In the genomic region with DNA sequence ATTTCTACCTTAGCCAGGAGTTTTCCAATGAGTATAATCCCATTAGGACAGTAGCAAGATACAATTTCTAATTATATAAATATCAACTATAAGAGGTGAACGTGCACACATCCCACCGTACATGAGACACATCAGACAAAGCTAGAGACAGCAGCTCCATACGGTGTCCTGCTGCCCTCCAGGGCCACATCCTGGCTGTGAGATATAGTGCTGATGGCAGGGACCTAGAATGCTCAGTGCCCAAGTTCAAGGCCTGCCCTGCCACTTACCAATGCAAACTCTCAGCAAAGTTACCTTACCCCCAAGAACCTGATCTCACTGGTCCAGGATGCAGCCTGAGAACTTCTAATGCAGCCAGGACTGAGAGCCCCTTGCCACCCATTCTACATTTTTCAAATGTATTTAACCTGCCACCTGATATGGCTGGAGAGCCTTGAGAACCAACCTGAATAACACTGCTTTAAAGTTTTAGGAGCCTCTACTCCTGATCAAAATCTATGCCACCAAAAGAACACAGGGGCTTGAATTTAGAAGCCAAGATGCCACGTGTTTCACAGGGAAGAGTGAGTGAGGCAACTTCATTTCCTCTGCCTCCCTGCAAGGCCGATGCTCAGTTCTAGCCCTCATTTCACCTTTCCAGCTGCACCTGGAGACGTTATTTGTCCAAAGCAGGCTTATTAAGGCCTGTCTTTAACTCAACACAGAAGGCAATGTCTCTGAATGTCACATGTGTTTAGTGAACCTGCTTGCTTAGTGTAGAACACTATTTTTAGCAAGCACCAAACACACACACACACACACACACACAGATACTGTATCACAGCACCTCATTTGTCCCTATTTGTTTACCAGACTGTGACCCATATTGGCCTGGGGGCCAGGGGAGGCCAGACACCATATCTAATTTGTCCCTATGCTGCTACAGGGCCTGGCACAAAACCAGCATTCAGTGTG, we compare ENCODE assay signal across 14 cellular contexts. TPM values are rescaled to one million over a fixed set of nuclear protein-coding genes. Genes with fewer than 3 reads are reported as not detected.
DNase-seq lines count a peak whose midpoint lies in the region; ATAC-seq and TF ChIP-seq lines count a peak whose summit lies in the region.
"Had no signal": no experiment of that assay in that cellular context is flagged by ENCODE, and none has a peak within 500 bp of the region (broad histone marks: within the 10 kb centered on the region; RNA-seq: fewer than 3 reads in every experiment).

No MANE protein-coding gene starts in this region.

- H3K9me3 Mint-ChIP-seq in activated T-cell treated with anti-CD3 and anti-CD28 coated beads, Interleukin-2, amount 50 U/mL, for 4 hours, result no peaks in the 10 kb centered on the region
- H3K9me3 Mint-ChIP-seq in activated T-helper 1 cell treated with anti-CD3 and anti-CD28 coated beads, Interleukin-12 subunit alpha, Interleukin-12 subunit beta, Interleukin-2, Interleukin-4 antibody, amounts not matched to agents 30 ng/mL and 10 ng/mL and 1 ng/mL, durations not matched to agents 14 hours and 24 hours and 36 hours, result no peaks in the 10 kb centered on the region

- DNase-seq in activated T-cell treated with anti-CD3 and anti-CD28 coated beads, Interleukin-2, amount 50 U/mL, for 4 hours, result no peak
- no peak for DNase-seq in activated T-cell treated with anti-CD3 and anti-CD28 coated beads, Interleukin-2, amount 50 U/mL, for 1 hour
- DNase-seq in NCI-H2081 (lab: John Stamatoyannopoulos, UW) (peak; percentile 95 to 99), gastrocnemius medialis (peak in 1 of 2 donors; percentile 6), amniotic stem cell (lab: John Stamatoyannopoulos, UW) (no peak), esophagus muscularis mucosa (ENCODE audit: extremely low spot score) (no peak)
- no peak for DNase-seq in activated T-helper 1 cell treated with anti-CD3 and anti-CD28 coated beads, Interleukin-12 subunit alpha, Interleukin-12 subunit beta, Interleukin-2, Interleukin-4 antibody, amounts not matched to agents 30 ng/mL and 10 ng/mL and 1 ng/mL, durations not matched to agents 14 hours and 24 hours and 36 hours (ENCODE audit: low spot score)
- DNase-seq: activated CD8-positive, alpha-beta memory T cell treated with anti-CD3 and anti-CD28 coated beads, Interleukin-2, amount 50 U/mL, for 4 hours; foreskin fibroblast; HCEC 1CT; NCI-H2171 had no signal

- H3K9me3 ChIP-seq in gastrocnemius medialis (no peaks in the 10 kb centered on the region), esophagus muscularis mucosa (peaks cover 0 to 4% (median 0%) of the 10 kb centered on the region in 4 donors)

- no peaks in the 10 kb centered on the region for H3K27me3 Mint-ChIP-seq in activated T-cell treated with anti-CD3 and anti-CD28 coated beads, Interleukin-2, amount 50 U/mL, for 4 hours (ENCODE audit: low read depth)
- H3K27me3 Mint-ChIP-seq in activated T-helper 1 cell treated with anti-CD3 and anti-CD28 coated beads, Interleukin-12 subunit alpha, Interleukin-12 subunit beta, Interleukin-2, Interleukin-4 antibody, amounts not matched to agents 30 ng/mL and 10 ng/mL and 1 ng/mL, durations not matched to agents 14 hours and 24 hours and 36 hours (ENCODE audit: insufficient read depth), result no peaks in the 10 kb centered on the region

- 78% methylated on average over 6 of the region's 6 CpGs for WGBS in esophagus muscularis mucosa

- peaks cover 32 to 39% of the 10 kb centered on the region in 2 donors for H3K4me1 ChIP-seq in gastrocnemius medialis
- peaks cover 31 to 52% (median 41%) of the 10 kb centered on the region in 4 donors for H3K4me1 ChIP-seq in esophagus muscularis mucosa

- no peak for TF ChIP-seq POLR2A in gastrocnemius medialis (IDR thresholded peaks at IDR 0.05)
- no peak for TF ChIP-seq POLR2A in esophagus muscularis mucosa (IDR thresholded peaks at IDR 0.05; ENCODE audit: low read depth)

- in situ Hi-C loops in gastrocnemius medialis (cut with MboI; ENCODE audit: low sequenced_read_pairs in 4 of 4), result no loop called here

- peak overlapping the region; percentile 59 to 78 (median 64) for H3K27ac ChIP-seq in gastrocnemius medialis
- no peak overlapping the region for H3K27ac ChIP-seq in esophagus muscularis mucosa (replicated peaks in 1 of 4)
- H3K27ac ChIP-seq: SK-N-MC, tibial artery had no signal

- no peak for TF ChIP-seq EP300 in esophagus muscularis mucosa (IDR thresholded peaks at IDR 0.05)

- H3K4me1 Mint-ChIP-seq in activated T-cell treated with anti-CD3 and anti-CD28 coated beads, Interleukin-2, amount 50 U/mL, for 4 hours (ENCODE audit: low read depth), result peaks cover 93% of the 10 kb centered on the region
- H3K4me1 Mint-ChIP-seq in activated T-helper 1 cell treated with anti-CD3 and anti-CD28 coated beads, Interleukin-12 subunit alpha, Interleukin-12 subunit beta, Interleukin-2, Interleukin-4 antibody, amounts not matched to agents 30 ng/mL and 10 ng/mL and 1 ng/mL, durations not matched to agents 14 hours and 24 hours and 36 hours (ENCODE audit: low read depth), result peaks cover 93% of the 10 kb centered on the region

- H3K36me3 Mint-ChIP-seq in activated T-cell treated with anti-CD3 and anti-CD28 coated beads, Interleukin-2, amount 50 U/mL, for 4 hours (ENCODE audit: insufficient read depth), result peaks cover 46% of the 10 kb centered on the region
- peaks cover 64% of the 10 kb centered on the region for H3K36me3 Mint-ChIP-seq in activated T-helper 1 cell treated with anti-CD3 and anti-CD28 coated beads, Interleukin-12 subunit alpha, Interleukin-12 subunit beta, Interleukin-2, Interleukin-4 antibody, amounts not matched to agents 30 ng/mL and 10 ng/mL and 1 ng/mL, durations not matched to agents 14 hours and 24 hours and 36 hours (ENCODE audit: low read depth)

- peak overlapping the region; percentile 96 for H3K27ac Mint-ChIP-seq in activated T-helper 1 cell treated with anti-CD3 and anti-CD28 coated beads, Interleukin-12 subunit alpha, Interleukin-12 subunit beta, Interleukin-2, Interleukin-4 antibody, amounts not matched to agents 30 ng/mL and 10 ng/mL and 1 ng/mL, durations not matched to agents 14 hours and 24 hours and 36 hours

- no peaks in the 10 kb centered on the region for H3K36me3 ChIP-seq in gastrocnemius medialis
- no peaks in the 10 kb centered on the region for H3K36me3 ChIP-seq in esophagus muscularis mucosa

- no peaks in the 10 kb centered on the region for H3K27me3 ChIP-seq in gastrocnemius medialis
- H3K27me3 ChIP-seq in esophagus muscularis mucosa, result no peaks in the 10 kb centered on the region
- H3K27me3 ChIP-seq: tibial artery had no signal

- TF ChIP-seq CTCF in gastrocnemius medialis (IDR thresholded peaks at IDR 0.05 in 4 of 5, conservative IDR thresholded peaks at IDR 0.05 in 1 of 5) (no peak), esophagus muscularis mucosa (IDR thresholded peaks at IDR 0.05) (no peak)

- no peak overlapping the region for H3K4me3 ChIP-seq in gastrocnemius medialis
- no peak overlapping the region for H3K4me3 ChIP-seq in esophagus muscularis mucosa
- H3K4me3 ChIP-seq: SK-N-MC, tibial artery had no signal

- no peak for ATAC-seq in activated T-cell treated with anti-CD3 and anti-CD28 coated beads, Interleukin-2, amount 50 U/mL, for 4 hours
- ATAC-seq in gastrocnemius medialis (peak; percentile 63 to 86), HG02884 (IDR thresholded peaks at IDR 0.05; ENCODE audit: unreplicated experiment) (no peak)

- intact Hi-C loops in activated T-helper 1 cell treated with anti-CD3 and anti-CD28 coated beads, Interleukin-12 subunit alpha, Interleukin-12 subunit beta, Interleukin-2, Interleukin-4 antibody, amounts not matched to agents 30 ng/mL and 10 ng/mL and 1 ng/mL, durations not matched to agents 14 hours and 24 hours and 36 hours (cut with micrococcal nuclease), result no loop called here
- intact Hi-C loops in gastrocnemius medialis (cut with DNase I; ENCODE audit: low total_unique reads) (loop anchor here (5.0 kb wide), 1 partner anchor 36 kb away; no protein-coding TSS in a partner anchor), esophagus muscularis mucosa (cut with DNase I) (no loop called here)

- peak overlapping the region; percentile 54 for H3K4me3 Mint-ChIP-seq in activated T-cell treated with anti-CD3 and anti-CD28 coated beads, Interleukin-2, amount 50 U/mL, for 4 hours
- peak overlapping the region; percentile 43 for H3K4me3 Mint-ChIP-seq in activated T-helper 1 cell treated with anti-CD3 and anti-CD28 coated beads, Interleukin-12 subunit alpha, Interleukin-12 subunit beta, Interleukin-2, Interleukin-4 antibody, amounts not matched to agents 30 ng/mL and 10 ng/mL and 1 ng/mL, durations not matched to agents 14 hours and 24 hours and 36 hours

RNA-seq across cellular contexts. Expression of a gene that starts 6.1 kb away (rescaled TPM):
- 10 to 100 TPM; 48.3 to 51.4 (median 48.9) TPM for total RNA-seq in activated T-cell treated with anti-CD3 and anti-CD28 coated beads, Interleukin-2, amount 50 U/mL, for 4 hours
- 84.0 and 86.4 TPM in 2 replicates for total RNA-seq in activated T-helper 1 cell treated with anti-CD3 and anti-CD28 coated beads, Interleukin-12 subunit alpha, Interleukin-12 subunit beta, Interleukin-2, Interleukin-4 antibody, amounts not matched to agents 30 ng/mL and 10 ng/mL and 1 ng/mL, durations not matched to agents 14 hours and 24 hours and 36 hours
- total RNA-seq in gastrocnemius medialis, result 1 to 10 TPM; 1.6 to 3.9 (median 2.8) TPM
- total RNA-seq in esophagus muscularis mucosa, result 10 to 100 TPM in 3 of 4 donors, 1 to 10 TPM in 1; 8.8 to 15.6 (median 13.0) TPM

Comparison
In these comparisons a context has a peak if more than half of its experiments do, and no peak if none do; other contexts are left out.
1. ATAC-seq: peak in gastrocnemius medialis (2 of 2); none in activated T-cell treated with anti-CD3 and anti-CD28 coated beads, Interleukin-2, amount 50 U/mL, for 4 hours (0 of 2) and HG02884 (single experiment).
2. DNase-seq: peak in NCI-H2081 (2 of 2); none in activated T-cell treated with anti-CD3 and anti-CD28 coated beads, Interleukin-2, amount 50 U/mL, for 4 hours (single experiment), activated T-cell treated with anti-CD3 and anti-CD28 coated beads, Interleukin-2, amount 50 U/mL, for 1 hour (single experiment), activated T-helper 1 cell treated with anti-CD3 and anti-CD28 coated beads, Interleukin-12 subunit alpha, Interleukin-12 subunit beta, Interleukin-2, Interleukin-4 antibody, amounts not matched to agents 30 ng/mL and 10 ng/mL and 1 ng/mL, durations not matched to agents 14 hours and 24 hours and 36 hours (single experiment), amniotic stem cell (single experiment) and esophagus muscularis mucosa (single experiment).
3. H3K27ac ChIP-seq: peak in gastrocnemius medialis (4 of 4); none in esophagus muscularis mucosa (0 of 4).